9 cellular contexts compared by ENCODE assay signal in the genomic region with DNA sequence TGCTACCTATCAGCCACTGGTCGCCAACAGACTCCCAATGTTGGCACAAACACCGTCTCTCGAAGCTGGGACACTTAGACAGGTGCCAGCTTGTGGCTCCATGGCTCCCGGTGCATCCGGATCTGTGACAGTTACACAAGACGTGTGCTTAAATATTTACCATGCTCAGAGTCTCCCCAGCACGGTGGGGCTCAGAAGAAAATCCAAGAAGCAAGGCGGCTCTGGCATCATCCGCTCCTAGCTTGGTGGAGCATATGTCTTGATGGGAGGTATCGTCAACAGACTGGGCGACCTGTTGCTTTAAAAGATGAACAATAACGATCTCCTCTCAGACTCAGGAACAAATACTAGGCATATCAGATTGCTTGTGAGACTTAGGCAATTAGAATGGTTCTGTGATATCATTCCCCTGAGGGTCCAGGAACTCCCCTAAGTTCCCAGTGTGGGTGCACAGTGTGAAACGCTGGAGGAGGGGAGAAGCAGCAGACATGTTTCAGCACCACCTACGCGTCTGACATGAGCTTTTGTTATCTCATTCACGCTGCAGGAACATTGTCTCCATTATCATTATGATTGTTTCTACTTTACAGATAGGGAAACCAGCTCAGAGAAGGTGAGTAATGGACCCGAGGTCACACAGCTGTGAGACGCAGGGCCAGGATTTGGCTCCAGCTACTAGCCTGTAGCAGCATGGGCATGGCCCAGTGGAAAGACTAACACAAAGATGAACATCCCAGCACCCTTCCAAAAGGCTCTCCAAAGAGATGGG.
DNase-seq lines count a peak whose midpoint lies in the region; ATAC-seq lines count a peak whose summit lies in the region.
"Had no signal": no experiment of that assay in that cellular context is flagged by ENCODE, and none has a peak within 500 bp of the region (broad histone marks: within the 10 kb centered on the region; RNA-seq: fewer than 3 reads in every experiment).

No MANE protein-coding gene starts in this region.

- peaks cover 19 to 22% of the 10 kb centered on the region in 2 donors for H3K4me1 Mint-ChIP-seq in effector memory CD8-positive, alpha-beta T cell (ENCODE audit: low read depth in 2 of 2)

- H3K36me3 Mint-ChIP-seq in effector memory CD8-positive, alpha-beta T cell (ENCODE audit: insufficient read depth): no peaks in the 10 kb centered on the region

- H3K4me3 Mint-ChIP-seq in effector memory CD8-positive, alpha-beta T cell: peak overlapping the region in 1 of 2 donors; percentile 79
- H3K4me3 Mint-ChIP-seq: dendritic cell treated with granulocyte-macrophage colony-stimulating factor and Interleukin-4, amounts not matched to agents 40 ng/mL and 50 ng/mL, for 4 days had no signal

- peak overlapping the region; percentile 82 to 94 for H3K27ac Mint-ChIP-seq in effector memory CD8-positive, alpha-beta T cell
- H3K27ac Mint-ChIP-seq: dendritic cell treated with granulocyte-macrophage colony-stimulating factor and Interleukin-4, amounts not matched to agents 40 ng/mL and 50 ng/mL, for 4 days had no signal

- no peaks in the 10 kb centered on the region for H3K9me3 Mint-ChIP-seq in effector memory CD8-positive, alpha-beta T cell
- H3K9me3 Mint-ChIP-seq: dendritic cell treated with granulocyte-macrophage colony-stimulating factor and Interleukin-4, amounts not matched to agents 40 ng/mL and 50 ng/mL, for 4 days had no signal

- ATAC-seq in GM18511 (IDR thresholded peaks at IDR 0.05; ENCODE audit: unreplicated experiment) (peak; percentile 54), HG03521 (IDR thresholded peaks at IDR 0.05; ENCODE audit: unreplicated experiment) (no peak), HG02973 (IDR thresholded peaks at IDR 0.05; ENCODE audit: unreplicated experiment) (no peak)
- no peak for ATAC-seq in effector memory CD8-positive, alpha-beta T cell (replicated peaks)

- DNase-seq in RPMI7951 (ENCODE audit: low read depth): peak; percentile 34
- no peak for DNase-seq in effector memory CD8-positive, alpha-beta T cell
- peak in 2 of 3 donors; percentile 7 to 23 for DNase-seq in stimulated activated CD4-positive, alpha-beta T cell treated with anti-CD3 and anti-CD28 coated beads, Interleukin-12 subunit alpha, Interleukin-12 subunit beta, amount 100 ng/mL, for 48 hours (ENCODE audit: low read depth in 2 of 3, low spot score in 1 of 3)
- DNase-seq in NCI-H2227 (lab: John Stamatoyannopoulos, UW; ENCODE audit: unreplicated experiment): no peak
- no peak for DNase-seq in SW 1271 (lab: John Stamatoyannopoulos, UW)

- no peaks in the 10 kb centered on the region for H3K27me3 Mint-ChIP-seq in effector memory CD8-positive, alpha-beta T cell

Comparison
In these comparisons a context has a peak if more than half of its experiments do, and no peak if none do; other contexts are left out.
1. DNase-seq: peak in RPMI7951 (single experiment) and stimulated activated CD4-positive, alpha-beta T cell treated with anti-CD3 and anti-CD28 coated beads, Interleukin-12 subunit alpha, Interleukin-12 subunit beta, amount 100 ng/mL, for 48 hours (2 of 3); none in effector memory CD8-positive, alpha-beta T cell (0 of 3), NCI-H2227 (single experiment) and SW 1271 (0 of 2).